8 cellular contexts compared by ENCODE assay signal in genomic region chr17:19992803-19993713, GRCh38. TPM values are rescaled to one million over a fixed set of nuclear protein-coding genes. Genes with fewer than 3 reads are reported as not detected.
DNase-seq lines count a peak whose midpoint lies in the region; ATAC-seq, FAIRE-seq and TF ChIP-seq lines count a peak whose summit lies in the region.

No MANE protein-coding gene starts in this region.

- H3K27ac ChIP-seq in AG04450 (ENCODE audit: low read depth, low read length), result no peak overlapping the region
- peak overlapping the region; percentile 52 for H3K27ac ChIP-seq in caudate nucleus (ENCODE audit: low read depth, low read length)
- no peak overlapping the region for H3K27ac ChIP-seq in kidney (ENCODE audit: low read depth in 2 of 2, low read length in 2 of 2)

- peaks cover 7% of the 10 kb centered on the region for H3K27me3 ChIP-seq in AG04450 (ENCODE audit: control insufficient read depth, insufficient read depth, low read length)

- TF ChIP-seq CTCF in AG04450 (IDR thresholded peaks at IDR 0.05; ENCODE audit: low read depth, low read length) (peak; percentile 71), kidney (IDR thresholded peaks at IDR 0.05; ENCODE audit: borderline replicate concordance, extremely low read depth, insufficient read depth) (peak; percentile 86)

- H3K9ac ChIP-seq in kidney (ENCODE audit: low read length in 2 of 2), result no peak overlapping the region

- intact Hi-C loops in kidney (cut with DNase I), result loop anchor here (5.0 kb wide), 1 partner anchor 124 kb away; no protein-coding TSS in a partner anchor

- POLR2A ChIA-PET in AG04450 (lab: Yijun Ruan, JAX), result interaction anchor here (0.7 to 1.3 kb wide), 3 partner anchors 17 to 135 kb away, joined by 3 to 11 read pairs (median 6); no protein-coding TSS in a partner anchor

- peak; percentile 69 for DNase-seq in AG04450 (ENCODE audit: low read depth, low spot score)
- DNase-seq in NCI-H460 (ENCODE audit: extremely low read depth, low read depth), result peak; percentile 93
- peak; percentile 67 for DNase-seq in activated CD4-positive, CD25-positive, alpha-beta regulatory T cell treated with anti-CD3 and anti-CD28 coated beads, Interleukin-2, amount 50 U/mL, for 72 hours
- peak in 60 of 61 donors; percentile 15 to 96 (median 79) for DNase-seq in caudate nucleus (lab: John Stamatoyannopoulos, UW)
- DNase-seq in kidney, result peak; percentile 95
- peak; percentile 78 for DNase-seq in stimulated activated CD4-positive, alpha-beta T cell treated with anti-CD3 and anti-CD28 coated beads, Interleukin-1b, Interleukin-23, amount 100 ng/mL, for 48 hours

- H3K36me3 ChIP-seq in kidney (ENCODE audit: control insufficient read depth in 1 of 2, insufficient read depth in 2 of 2, low read length in 2 of 2), result no peaks in the 10 kb centered on the region

- H3K4me3 ChIP-seq in AG04450 (ENCODE audit: low read depth, low read length), result peak overlapping the region; percentile 29; the same call in 1 of the 2 replicates
- no peak overlapping the region for H3K4me3 ChIP-seq in kidney (ENCODE audit: low read length in 2 of 2)

- H3K9me3 ChIP-seq in AG04450 (ENCODE audit: control insufficient read depth, insufficient read depth, low read length) (no peaks in the 10 kb centered on the region), kidney (ENCODE audit: control insufficient read depth in 1 of 2, low read length in 2 of 2) (no peaks in the 10 kb centered on the region)

- ATAC-seq in GM18907 (IDR thresholded peaks at IDR 0.05; ENCODE audit: unreplicated experiment) (peak; percentile 90), HG03442 (IDR thresholded peaks at IDR 0.05; ENCODE audit: unreplicated experiment) (peak; percentile 77)

- peak; percentile 97 for FAIRE-seq in kidney (lab: Jason Lieb, UNC)

- CTCF ChIA-PET in AG04450 (lab: Charles Lee), result interaction anchor here (0.6 to 3.4 kb wide), 36 partner anchors 9 to 844 kb away, joined by 3 to 71 read pairs (median 5); partner anchors contain the start of gene SPECC1

- H3K4me1 ChIP-seq in kidney (ENCODE audit: control insufficient read depth in 1 of 2, insufficient read depth in 1 of 2, low read depth in 1 of 2, low read length in 2 of 2), result no peaks in the 10 kb centered on the region

RNA-seq across cellular contexts. Expression of gene AKAP10, which starts 15.4 kb away (rescaled TPM):
- polyA plus RNA-seq in AG04450 (2011; rRNA removed), result 26.8 and 33.2 TPM in 2 replicates
- polyA minus RNA-seq in AG04450 (2011; rRNA and poly(A)+ RNA removed), result 40.6 and 45.7 TPM in 2 replicates
- 27.0 and 32.0 TPM in 2 replicates for total RNA-seq in NCI-H460 (2014; rRNA removed; shearing (Covaris generic))
- polyA plus RNA-seq in NCI-H460 (2014; cell fraction: nucleus; rRNA removed), result 13.6 and 21.5 TPM in 2 replicates
- total RNA-seq in kidney, result 43.7 TPM
- 8.3 TPM for polyA plus RNA-seq in kidney (ENCODE audit: insufficient read depth, low read depth, low replicate concordance)

RNA-seq across cellular contexts. Expression of gene SPECC1, which starts 16.1 kb away (rescaled TPM):
- 47.2 and 56.4 TPM in 2 replicates for polyA plus RNA-seq in AG04450 (2011; rRNA removed)
- 69.2 and 80.5 TPM in 2 replicates for polyA minus RNA-seq in AG04450 (2011; rRNA and poly(A)+ RNA removed)
- total RNA-seq in NCI-H460 (2014; rRNA removed; shearing (Covaris generic)), result 17.7 and 19.0 TPM in 2 replicates
- 18.7 and 25.1 TPM in 2 replicates for polyA plus RNA-seq in NCI-H460 (2014; cell fraction: nucleus; rRNA removed)
- total RNA-seq in kidney, result 29.1 TPM
- 7.6 TPM for polyA plus RNA-seq in kidney (ENCODE audit: insufficient read depth, low read depth, low replicate concordance)
